8 cellular contexts compared by ENCODE assay signal in genomic region chr6:159941286-159942113, GRCh38. TPM values are rescaled to one million over a fixed set of nuclear protein-coding genes. Genes with fewer than 3 reads are reported as not detected.
DNase-seq lines count a peak whose midpoint lies in the region; ATAC-seq, FAIRE-seq and TF ChIP-seq lines count a peak whose summit lies in the region.

No MANE protein-coding gene starts in this region.

- DNase-seq in AG20443 (ENCODE audit: low spot score): peak; percentile 55
- DNase-seq in GM12892 (ENCODE audit: insufficient read length): no peak
- DNase-seq in NCI-H1694 treated with DMSO at 0.1 percent for 48 hours (lab: John Stamatoyannopoulos, UW): peak; percentile 57
- DNase-seq in activated T-cell treated with anti-CD3 and anti-CD28 coated beads, Interleukin-2, amount 50 U/mL, for 4 hours: peak; percentile 7
- DNase-seq in right atrium auricular region (ENCODE audit: low spot score): no peak
- DNase-seq in stimulated activated effector memory CD8-positive, alpha-beta T cell treated with anti-CD3 and anti-CD28 coated beads, Interleukin-12 subunit alpha, Interleukin-12 subunit beta, amount 100 ng/mL, for 72 hours (ENCODE audit: low spot score in 2 of 2): peak; percentile 14 to 66
- no peak for DNase-seq in C1 segment of cervical spinal cord (lab: John Stamatoyannopoulos, UW)

- H3K4me1 Mint-ChIP-seq in activated T-cell treated with anti-CD3 and anti-CD28 coated beads, Interleukin-2, amount 50 U/mL, for 4 hours (ENCODE audit: low read depth): no peaks in the 10 kb centered on the region
- H3K4me1 Mint-ChIP-seq in stimulated activated effector memory CD8-positive, alpha-beta T cell treated with anti-CD3 and anti-CD28 coated beads, Interleukin-12 subunit alpha, Interleukin-12 subunit beta, amount 100 ng/mL, for 72 hours: peaks cover 10% of the 10 kb centered on the region

- peak; percentile 22 to 58 for TF ChIP-seq CTCF in right atrium auricular region (IDR thresholded peaks at IDR 0.05)

- H3K36me3 Mint-ChIP-seq in activated T-cell treated with anti-CD3 and anti-CD28 coated beads, Interleukin-2, amount 50 U/mL, for 4 hours (ENCODE audit: insufficient read depth): no peaks in the 10 kb centered on the region
- H3K36me3 Mint-ChIP-seq in stimulated activated effector memory CD8-positive, alpha-beta T cell treated with anti-CD3 and anti-CD28 coated beads, Interleukin-12 subunit alpha, Interleukin-12 subunit beta, amount 100 ng/mL, for 72 hours: no peaks in the 10 kb centered on the region

- peak; percentile 80 for FAIRE-seq in GM12892 (lab: Jason Lieb, UNC)

- no peaks in the 10 kb centered on the region for H3K27me3 ChIP-seq in right atrium auricular region

- H3K9me3 ChIP-seq in right atrium auricular region: peaks cover 7 to 19% of the 10 kb centered on the region in 2 donors

- no peak overlapping the region for H3K4me3 Mint-ChIP-seq in activated T-cell treated with anti-CD3 and anti-CD28 coated beads, Interleukin-2, amount 50 U/mL, for 4 hours
- no peak overlapping the region for H3K4me3 Mint-ChIP-seq in stimulated activated effector memory CD8-positive, alpha-beta T cell treated with anti-CD3 and anti-CD28 coated beads, Interleukin-12 subunit alpha, Interleukin-12 subunit beta, amount 100 ng/mL, for 72 hours

- peaks cover 0 to 24% of the 10 kb centered on the region in 2 donors for H3K4me1 ChIP-seq in right atrium auricular region

- H3K27me3 Mint-ChIP-seq in activated T-cell treated with anti-CD3 and anti-CD28 coated beads, Interleukin-2, amount 50 U/mL, for 4 hours (ENCODE audit: low read depth): no peaks in the 10 kb centered on the region

- peaks cover 10% of the 10 kb centered on the region for H3K9me3 Mint-ChIP-seq in activated T-cell treated with anti-CD3 and anti-CD28 coated beads, Interleukin-2, amount 50 U/mL, for 4 hours
- peaks cover 8% of the 10 kb centered on the region for H3K9me3 Mint-ChIP-seq in stimulated activated effector memory CD8-positive, alpha-beta T cell treated with anti-CD3 and anti-CD28 coated beads, Interleukin-12 subunit alpha, Interleukin-12 subunit beta, amount 100 ng/mL, for 72 hours

- H3K27ac Mint-ChIP-seq in stimulated activated effector memory CD8-positive, alpha-beta T cell treated with anti-CD3 and anti-CD28 coated beads, Interleukin-12 subunit alpha, Interleukin-12 subunit beta, amount 100 ng/mL, for 72 hours: no peak overlapping the region

- no peak for TF ChIP-seq POLR2A in GM12892 (IDR thresholded peaks at IDR 0.05; ENCODE audit: low read depth, low read length)

- no peak overlapping the region for H3K27ac ChIP-seq in right atrium auricular region

- no peaks in the 10 kb centered on the region for H3K36me3 ChIP-seq in right atrium auricular region

- peak; percentile 75 for ATAC-seq in HG02623 (IDR thresholded peaks at IDR 0.05; ENCODE audit: unreplicated experiment)
- ATAC-seq in activated T-cell treated with anti-CD3 and anti-CD28 coated beads, Interleukin-2, amount 50 U/mL, for 4 hours: peak; percentile 71 to 96
- peak; percentile 95 for ATAC-seq in stimulated activated effector memory CD8-positive, alpha-beta T cell treated with anti-CD3 and anti-CD28 coated beads, Interleukin-12 subunit alpha, Interleukin-12 subunit beta, amount 100 ng/mL, for 72 hours

- no peak overlapping the region for H3K4me3 ChIP-seq in right atrium auricular region

RNA-seq across cellular contexts. Expression of gene IGF2R, which starts 27.4 kb away (rescaled TPM):
- 20.1 TPM for polyA plus RNA-seq in GM12892 (2012; ENCODE audit: missing spikeins)
- 10 to 100 TPM; 44.9 to 65.3 (median 58.2) TPM for total RNA-seq in activated T-cell treated with anti-CD3 and anti-CD28 coated beads, Interleukin-2, amount 50 U/mL, for 4 hours
- total RNA-seq in right atrium auricular region: 10 to 100 TPM; 47.9 to 48.9 TPM

RNA-seq across cellular contexts. Expression of gene MAS1, which starts 50.7 kb away (rescaled TPM):
- polyA plus RNA-seq in GM12892 (2012; ENCODE audit: missing spikeins): not detected
- not detected for total RNA-seq in activated T-cell treated with anti-CD3 and anti-CD28 coated beads, Interleukin-2, amount 50 U/mL, for 4 hours
- total RNA-seq in right atrium auricular region: not detected

Comparison
In these comparisons a context has a peak if more than half of its experiments do, and no peak if none do; other contexts are left out.
1. DNase-seq: peak in AG20443 (single experiment), NCI-H1694 treated with DMSO at 0.1 percent for 48 hours (single experiment), activated T-cell treated with anti-CD3 and anti-CD28 coated beads, Interleukin-2, amount 50 U/mL, for 4 hours (single experiment) and stimulated activated effector memory CD8-positive, alpha-beta T cell treated with anti-CD3 and anti-CD28 coated beads, Interleukin-12 subunit alpha, Interleukin-12 subunit beta, amount 100 ng/mL, for 72 hours (2 of 2); none in GM12892 (single experiment), right atrium auricular region (single experiment) and C1 segment of cervical spinal cord (0 of 14).
2. Peak in every context shown above with its lines, with median percentiles within 50 percentile points of each other: ATAC-seq.